1 cellular context compared by ENCODE assay signal in the genomic region with DNA sequence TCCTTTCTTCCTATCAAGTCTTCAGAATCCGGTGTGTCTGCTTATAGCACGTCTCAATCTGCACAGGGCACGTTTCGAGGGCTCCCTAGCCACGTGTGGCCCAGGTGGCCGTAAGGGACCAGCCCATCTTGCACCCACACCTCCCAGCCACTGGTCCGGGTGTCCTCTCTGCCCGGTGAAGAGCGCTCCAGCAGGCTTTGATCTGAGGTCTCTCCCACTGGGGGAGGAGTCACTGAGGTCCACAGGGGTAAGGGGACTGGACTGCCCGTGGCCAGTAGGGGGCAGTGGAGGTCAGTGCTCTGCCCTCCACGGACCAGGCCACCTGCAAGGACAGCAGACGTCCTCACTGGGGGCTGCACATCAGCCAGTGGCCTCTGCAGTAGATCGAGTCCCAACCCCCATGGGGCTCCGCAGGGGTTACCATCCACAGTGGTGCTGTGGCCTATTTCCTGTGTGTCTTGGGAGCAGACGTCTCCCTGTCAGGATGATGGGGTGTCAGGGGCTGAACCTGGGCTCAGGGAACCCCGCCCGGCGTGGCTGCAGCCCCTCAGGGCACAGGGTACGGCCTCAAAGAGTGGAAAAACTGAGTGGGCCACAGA.
TF ChIP-seq lines count a peak whose summit lies in the region.

No MANE protein-coding gene starts in this region.

TF ChIP-seq in HepG2, 621 proteins besides CTCF, POLR2A, EP300 and RAD21 (continued from another document and continues in another):
- TF ChIP-seq, protein P1, sequence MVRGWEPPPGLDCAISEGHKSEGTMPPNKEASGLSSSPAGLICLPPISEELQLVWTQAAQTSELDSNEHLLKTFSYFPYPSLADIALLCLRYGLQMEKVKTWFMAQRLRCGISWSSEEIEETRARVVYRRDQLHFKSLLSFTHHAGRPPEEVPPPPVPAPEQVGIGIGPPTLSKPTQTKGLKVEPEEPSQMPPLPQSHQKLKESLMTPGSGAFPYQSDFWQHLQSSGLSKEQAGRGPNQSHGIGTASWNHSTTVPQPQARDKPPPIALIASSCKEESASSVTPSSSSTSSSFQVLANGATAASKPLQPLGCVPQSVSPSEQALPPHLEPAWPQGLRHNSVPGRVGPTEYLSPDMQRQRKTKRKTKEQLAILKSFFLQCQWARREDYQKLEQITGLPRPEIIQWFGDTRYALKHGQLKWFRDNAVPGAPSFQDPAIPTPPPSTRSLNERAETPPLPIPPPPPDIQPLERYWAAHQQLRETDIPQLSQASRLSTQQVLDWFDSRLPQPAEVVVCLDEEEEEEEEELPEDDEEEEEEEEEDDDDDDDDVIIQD (CRISPR knock-in tag; IDR thresholded peaks at IDR 0.05; ENCODE audit: low read depth): 0 out of 2 replicates have a peak, but pooled peaks have one; percentile 15
- TF ChIP-seq CBX1 (IDR thresholded peaks at IDR 0.05; ENCODE audit: low read depth) (no peak), PHF5A (CRISPR knock-in tag; IDR thresholded peaks at IDR 0.05; ENCODE audit: low read depth, unreplicated experiment) (no peak), TCF7 (IDR thresholded peaks at IDR 0.05; ENCODE audit: low read depth) (peak; percentile 56; the same call in 1 of the 2 replicates), RXRB (CRISPR knock-in tag; IDR thresholded peaks at IDR 0.05; ENCODE audit: borderline replicate concordance) (peak; percentile 65; the same call in 1 of the 2 replicates), ZNF660 (CRISPR knock-in tag; IDR thresholded peaks at IDR 0.05; ENCODE audit: borderline replicate concordance, low read depth) (no peak), ZNF263 (CRISPR knock-in tag; IDR thresholded peaks at IDR 0.05) (peak; percentile 92), ZBTB3 (CRISPR knock-in tag; IDR thresholded peaks at IDR 0.05; ENCODE audit: borderline replicate concordance, low read depth) (no peak), TERF1 (CRISPR knock-in tag; IDR thresholded peaks at IDR 0.05) (no peak), PPARG (CRISPR knock-in tag; conservative IDR thresholded peaks at IDR 0.05) (peak; percentile 53; the same call in 1 of the 2 replicates), ZFP82 (CRISPR knock-in tag; IDR thresholded peaks at IDR 0.05; ENCODE audit: borderline replicate concordance) (no peak), HNRNPH1 (optimal IDR thresholded peaks at IDR 0.05; ENCODE audit: low read depth, low read length) (no peak), ESRRA (CRISPR knock-in tag; IDR thresholded peaks at IDR 0.05; ENCODE audit: low read depth) (peak; percentile 66), HNF4A (CRISPR knock-in tag; IDR thresholded peaks at IDR 0.05) (peak; percentile 53), ZNF713 (CRISPR knock-in tag; IDR thresholded peaks at IDR 0.05) (no peak), ZNF562 (CRISPR knock-in tag; IDR thresholded peaks at IDR 0.05; ENCODE audit: borderline replicate concordance) (no peak), PAX8 (CRISPR knock-in tag; IDR thresholded peaks at IDR 0.05; ENCODE audit: borderline replicate concordance) (0 out of 2 replicates have a peak, but pooled peaks have one; percentile 44), ZNF7 (CRISPR knock-in tag; IDR thresholded peaks at IDR 0.05) (no peak), NRL (CRISPR knock-in tag; IDR thresholded peaks at IDR 0.05; ENCODE audit: borderline replicate concordance) (peak; percentile 15; the same call in 1 of the 2 replicates), TOE1 (CRISPR knock-in tag; IDR thresholded peaks at IDR 0.05) (no peak), NFIC (IDR thresholded peaks at IDR 0.05; ENCODE audit: low read length) (no peak), NCOA1 (CRISPR knock-in tag; IDR thresholded peaks at IDR 0.05) (no peak), HMGA1 (CRISPR knock-in tag; conservative IDR thresholded peaks at IDR 0.05) (no peak), ZNF484 (CRISPR knock-in tag; IDR thresholded peaks at IDR 0.05; ENCODE audit: borderline replicate concordance, low read depth) (no peak), ZNF33B (CRISPR knock-in tag; IDR thresholded peaks at IDR 0.05) (no peak)
- TF ChIP-seq, protein P2, sequence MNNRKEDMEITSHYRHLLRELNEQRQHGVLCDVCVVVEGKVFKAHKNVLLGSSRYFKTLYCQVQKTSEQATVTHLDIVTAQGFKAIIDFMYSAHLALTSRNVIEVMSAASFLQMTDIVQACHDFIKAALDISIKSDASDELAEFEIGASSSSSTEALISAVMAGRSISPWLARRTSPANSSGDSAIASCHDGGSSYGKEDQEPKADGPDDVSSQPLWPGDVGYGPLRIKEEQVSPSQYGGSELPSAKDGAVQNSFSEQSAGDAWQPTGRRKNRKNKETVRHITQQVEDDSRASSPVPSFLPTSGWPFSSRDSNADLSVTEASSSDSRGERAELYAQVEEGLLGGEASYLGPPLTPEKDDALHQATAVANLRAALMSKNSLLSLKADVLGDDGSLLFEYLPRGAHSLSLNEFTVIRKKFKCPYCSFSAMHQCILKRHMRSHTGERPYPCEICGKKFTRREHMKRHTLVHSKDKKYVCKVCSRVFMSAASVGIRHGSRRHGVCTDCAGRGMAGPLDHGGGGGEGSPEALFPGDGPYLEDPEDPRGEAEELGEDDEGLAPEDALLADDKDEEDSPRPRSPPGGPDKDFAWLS (CRISPR knock-in tag; IDR thresholded peaks at IDR 0.05; ENCODE audit: borderline replicate concordance): no peak
- TF ChIP-seq, protein P3, sequence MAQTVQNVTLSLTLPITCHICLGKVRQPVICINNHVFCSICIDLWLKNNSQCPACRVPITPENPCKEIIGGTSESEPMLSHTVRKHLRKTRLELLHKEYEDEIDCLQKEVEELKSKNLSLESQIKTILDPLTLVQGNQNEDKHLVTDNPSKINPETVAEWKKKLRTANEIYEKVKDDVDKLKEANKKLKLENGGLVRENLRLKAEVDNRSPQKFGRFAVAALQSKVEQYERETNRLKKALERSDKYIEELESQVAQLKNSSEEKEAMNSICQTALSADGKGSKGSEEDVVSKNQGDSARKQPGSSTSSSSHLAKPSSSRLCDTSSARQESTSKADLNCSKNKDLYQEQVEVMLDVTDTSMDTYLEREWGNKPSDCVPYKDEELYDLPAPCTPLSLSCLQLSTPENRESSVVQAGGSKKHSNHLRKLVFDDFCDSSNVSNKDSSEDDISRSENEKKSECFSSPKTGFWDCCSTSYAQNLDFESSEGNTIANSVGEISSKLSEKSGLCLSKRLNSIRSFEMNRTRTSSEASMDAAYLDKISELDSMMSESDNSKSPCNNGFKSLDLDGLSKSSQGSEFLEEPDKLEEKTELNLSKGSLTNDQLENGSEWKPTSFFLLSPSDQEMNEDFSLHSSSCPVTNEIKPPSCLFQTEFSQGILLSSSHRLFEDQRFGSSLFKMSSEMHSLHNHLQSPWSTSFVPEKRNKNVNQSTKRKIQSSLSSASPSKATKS (CRISPR knock-in tag; IDR thresholded peaks at IDR 0.05): no peak
- TF ChIP-seq, protein P4, sequence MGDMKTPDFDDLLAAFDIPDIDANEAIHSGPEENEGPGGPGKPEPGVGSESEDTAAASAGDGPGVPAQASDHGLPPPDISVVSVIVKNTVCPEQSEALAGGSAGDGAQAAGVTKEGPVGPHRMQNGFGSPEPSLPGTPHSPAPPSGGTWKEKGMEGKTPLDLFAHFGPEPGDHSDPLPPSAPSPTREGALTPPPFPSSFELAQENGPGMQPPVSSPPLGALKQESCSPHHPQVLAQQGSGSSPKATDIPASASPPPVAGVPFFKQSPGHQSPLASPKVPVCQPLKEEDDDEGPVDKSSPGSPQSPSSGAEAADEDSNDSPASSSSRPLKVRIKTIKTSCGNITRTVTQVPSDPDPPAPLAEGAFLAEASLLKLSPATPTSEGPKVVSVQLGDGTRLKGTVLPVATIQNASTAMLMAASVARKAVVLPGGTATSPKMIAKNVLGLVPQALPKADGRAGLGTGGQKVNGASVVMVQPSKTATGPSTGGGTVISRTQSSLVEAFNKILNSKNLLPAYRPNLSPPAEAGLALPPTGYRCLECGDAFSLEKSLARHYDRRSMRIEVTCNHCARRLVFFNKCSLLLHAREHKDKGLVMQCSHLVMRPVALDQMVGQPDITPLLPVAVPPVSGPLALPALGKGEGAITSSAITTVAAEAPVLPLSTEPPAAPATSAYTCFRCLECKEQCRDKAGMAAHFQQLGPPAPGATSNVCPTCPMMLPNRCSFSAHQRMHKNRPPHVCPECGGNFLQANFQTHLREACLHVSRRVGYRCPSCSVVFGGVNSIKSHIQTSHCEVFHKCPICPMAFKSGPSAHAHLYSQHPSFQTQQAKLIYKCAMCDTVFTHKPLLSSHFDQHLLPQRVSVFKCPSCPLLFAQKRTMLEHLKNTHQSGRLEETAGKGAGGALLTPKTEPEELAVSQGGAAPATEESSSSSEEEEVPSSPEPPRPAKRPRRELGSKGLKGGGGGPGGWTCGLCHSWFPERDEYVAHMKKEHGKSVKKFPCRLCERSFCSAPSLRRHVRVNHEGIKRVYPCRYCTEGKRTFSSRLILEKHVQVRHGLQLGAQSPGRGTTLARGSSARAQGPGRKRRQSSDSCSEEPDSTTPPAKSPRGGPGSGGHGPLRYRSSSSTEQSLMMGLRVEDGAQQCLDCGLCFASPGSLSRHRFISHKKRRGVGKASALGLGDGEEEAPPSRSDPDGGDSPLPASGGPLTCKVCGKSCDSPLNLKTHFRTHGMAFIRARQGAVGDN (CRISPR knock-in tag; IDR thresholded peaks at IDR 0.05): peak; percentile 82
- TF ChIP-seq, protein P5, sequence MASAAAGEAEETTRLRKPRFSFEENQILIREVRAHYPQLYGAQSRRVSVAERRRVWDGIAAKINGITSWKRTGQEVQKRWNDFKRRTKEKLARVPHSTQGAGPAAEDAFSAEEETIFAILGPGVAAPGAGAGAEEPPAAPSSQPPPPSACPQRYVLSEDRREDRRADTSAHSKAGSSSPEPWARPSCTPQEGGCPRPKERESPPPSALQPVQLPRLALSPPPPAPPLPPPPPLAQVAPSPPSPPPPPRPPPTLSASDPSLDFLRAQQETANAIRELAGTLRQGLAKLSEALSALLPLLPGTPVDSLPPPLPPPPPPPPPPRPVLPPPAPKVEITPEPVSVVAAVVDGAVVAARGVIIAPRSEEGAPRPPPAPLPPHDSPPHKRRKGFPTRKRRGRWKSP (CRISPR knock-in tag; IDR thresholded peaks at IDR 0.05): no peak
- TF ChIP-seq, protein P6, sequence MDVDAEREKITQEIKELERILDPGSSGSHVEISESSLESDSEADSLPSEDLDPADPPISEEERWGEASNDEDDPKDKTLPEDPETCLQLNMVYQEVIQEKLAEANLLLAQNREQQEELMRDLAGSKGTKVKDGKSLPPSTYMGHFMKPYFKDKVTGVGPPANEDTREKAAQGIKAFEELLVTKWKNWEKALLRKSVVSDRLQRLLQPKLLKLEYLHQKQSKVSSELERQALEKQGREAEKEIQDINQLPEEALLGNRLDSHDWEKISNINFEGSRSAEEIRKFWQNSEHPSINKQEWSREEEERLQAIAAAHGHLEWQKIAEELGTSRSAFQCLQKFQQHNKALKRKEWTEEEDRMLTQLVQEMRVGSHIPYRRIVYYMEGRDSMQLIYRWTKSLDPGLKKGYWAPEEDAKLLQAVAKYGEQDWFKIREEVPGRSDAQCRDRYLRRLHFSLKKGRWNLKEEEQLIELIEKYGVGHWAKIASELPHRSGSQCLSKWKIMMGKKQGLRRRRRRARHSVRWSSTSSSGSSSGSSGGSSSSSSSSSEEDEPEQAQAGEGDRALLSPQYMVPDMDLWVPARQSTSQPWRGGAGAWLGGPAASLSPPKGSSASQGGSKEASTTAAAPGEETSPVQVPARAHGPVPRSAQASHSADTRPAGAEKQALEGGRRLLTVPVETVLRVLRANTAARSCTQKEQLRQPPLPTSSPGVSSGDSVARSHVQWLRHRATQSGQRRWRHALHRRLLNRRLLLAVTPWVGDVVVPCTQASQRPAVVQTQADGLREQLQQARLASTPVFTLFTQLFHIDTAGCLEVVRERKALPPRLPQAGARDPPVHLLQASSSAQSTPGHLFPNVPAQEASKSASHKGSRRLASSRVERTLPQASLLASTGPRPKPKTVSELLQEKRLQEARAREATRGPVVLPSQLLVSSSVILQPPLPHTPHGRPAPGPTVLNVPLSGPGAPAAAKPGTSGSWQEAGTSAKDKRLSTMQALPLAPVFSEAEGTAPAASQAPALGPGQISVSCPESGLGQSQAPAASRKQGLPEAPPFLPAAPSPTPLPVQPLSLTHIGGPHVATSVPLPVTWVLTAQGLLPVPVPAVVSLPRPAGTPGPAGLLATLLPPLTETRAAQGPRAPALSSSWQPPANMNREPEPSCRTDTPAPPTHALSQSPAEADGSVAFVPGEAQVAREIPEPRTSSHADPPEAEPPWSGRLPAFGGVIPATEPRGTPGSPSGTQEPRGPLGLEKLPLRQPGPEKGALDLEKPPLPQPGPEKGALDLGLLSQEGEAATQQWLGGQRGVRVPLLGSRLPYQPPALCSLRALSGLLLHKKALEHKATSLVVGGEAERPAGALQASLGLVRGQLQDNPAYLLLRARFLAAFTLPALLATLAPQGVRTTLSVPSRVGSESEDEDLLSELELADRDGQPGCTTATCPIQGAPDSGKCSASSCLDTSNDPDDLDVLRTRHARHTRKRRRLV (CRISPR knock-in tag; IDR thresholded peaks at IDR 0.05): no peak
